8 cellular contexts compared by ENCODE assay signal in genomic region chr2:88187038-88187676, GRCh38. TPM values are rescaled to one million over a fixed set of nuclear protein-coding genes. Genes with fewer than 3 reads are reported as not detected.
DNase-seq lines count a peak whose midpoint lies in the region; ATAC-seq and TF ChIP-seq lines count a peak whose summit lies in the region.

No MANE protein-coding gene starts in this region.

- DNase-seq in activated CD4-positive, alpha-beta T cell treated with anti-CD3 and anti-CD28 coated beads for 36 hours, result peak; percentile 69
- no peak for DNase-seq in activated CD4-positive, alpha-beta T cell treated with anti-CD3 and anti-CD28 coated beads for 4 hours
- peak; percentile 14 for DNase-seq in NCI-H2029 (lab: John Stamatoyannopoulos, UW)
- peak; percentile 25 for DNase-seq in activated CD4-positive, alpha-beta T cell treated with anti-CD3 and anti-CD28 coated beads, Interleukin-2, amount 50 U/mL, for 1 hour
- DNase-seq in foreskin keratinocyte, result peak in 1 of 2 donors; percentile 63
- DNase-seq in ovary, result peak; percentile 20 to 54 (median 45)
- DNase-seq in germinal center (ENCODE audit: low spot score), result no peak

- POLR2A ChIA-PET in activated CD4-positive, alpha-beta T cell treated with anti-CD3 and anti-CD28 coated beads for 36 hours (lab: Charles Lee), result no interaction called here

- H3K4me1 ChIP-seq in foreskin keratinocyte (peaks cover 4% of the 10 kb centered on the region), ovary (ENCODE audit: insufficient read depth) (no peaks in the 10 kb centered on the region)

- H3K4me1 Mint-ChIP-seq in activated CD4-positive, alpha-beta T cell treated with anti-CD3 and anti-CD28 coated beads for 36 hours, result peaks cover 7% of the 10 kb centered on the region

- no peak overlapping the region for H3K4me3 Mint-ChIP-seq in activated CD4-positive, alpha-beta T cell treated with anti-CD3 and anti-CD28 coated beads for 36 hours

- no peaks in the 10 kb centered on the region for H3K27me3 ChIP-seq in foreskin keratinocyte
- H3K27me3 ChIP-seq in ovary, result no peaks in the 10 kb centered on the region

- H3K27ac ChIP-seq in foreskin keratinocyte, result no peak overlapping the region
- H3K27ac ChIP-seq in ovary, result no peak overlapping the region

- WGBS in ovary, 3 donors, result 40 to 41% (median 40%) methylated on average over 7 of the region's 7 CpGs

- no peak for TF ChIP-seq POLR2A in ovary (IDR thresholded peaks at IDR 0.05)

- no peaks in the 10 kb centered on the region for H3K9me3 ChIP-seq in ovary

- H3K9me3 Mint-ChIP-seq in activated CD4-positive, alpha-beta T cell treated with anti-CD3 and anti-CD28 coated beads for 36 hours (ENCODE audit: low read depth), result peaks cover 6% of the 10 kb centered on the region

- TF ChIP-seq CTCF in foreskin keratinocyte (conservative IDR thresholded peaks at IDR 0.05) (peak; percentile 84), ovary (IDR thresholded peaks at IDR 0.05) (peak in 1 of 3 donors; percentile 17)

- no peak overlapping the region for H3K27ac Mint-ChIP-seq in activated CD4-positive, alpha-beta T cell treated with anti-CD3 and anti-CD28 coated beads for 36 hours

- H3K4me3 ChIP-seq in ovary, result no peak overlapping the region

- CTCF ChIA-PET in activated CD4-positive, alpha-beta T cell treated with anti-CD3 and anti-CD28 coated beads for 36 hours (lab: Charles Lee), result interaction anchor here (1.0 kb wide), 1 partner anchor 16 kb away, joined by 4 read pairs; no protein-coding TSS in a partner anchor

- intact Hi-C loops in activated CD4-positive, alpha-beta T cell treated with anti-CD3 and anti-CD28 coated beads for 36 hours (cut with DNase I, micrococcal nuclease), result no loop called here
- intact Hi-C loops in ovary (cut with DNase I), result no loop called here

- no peaks in the 10 kb centered on the region for H3K36me3 ChIP-seq in ovary

- H3K27me3 Mint-ChIP-seq in activated CD4-positive, alpha-beta T cell treated with anti-CD3 and anti-CD28 coated beads for 36 hours, result peaks cover 13% of the 10 kb centered on the region

- peak; percentile 68 for ATAC-seq in activated CD4-positive, alpha-beta T cell treated with anti-CD3 and anti-CD28 coated beads for 36 hours
- peak; percentile 79 for ATAC-seq in foreskin keratinocyte
- no peak for ATAC-seq in GM21717 (IDR thresholded peaks at IDR 0.05; ENCODE audit: unreplicated experiment)

- peaks cover 3% of the 10 kb centered on the region for H3K36me3 Mint-ChIP-seq in activated CD4-positive, alpha-beta T cell treated with anti-CD3 and anti-CD28 coated beads for 36 hours (ENCODE audit: low read depth)

- TF ChIP-seq EP300 in ovary (IDR thresholded peaks at IDR 0.05), result no peak

RNA-seq across cellular contexts. Expression of gene THNSL2, which starts 17.0 kb away (rescaled TPM):
- total RNA-seq in activated CD4-positive, alpha-beta T cell treated with anti-CD3 and anti-CD28 coated beads for 36 hours, result under 1 TPM; 0.26 to 0.71 TPM
- total RNA-seq in foreskin keratinocyte (5.7 and 9.6 TPM in 2 replicates), ovary (10 to 100 TPM; 15.7 to 26.3 (median 23.2) TPM)
- polyA plus RNA-seq in foreskin keratinocyte (6.6 and 8.4 TPM in 2 replicates), ovary (10 to 100 TPM; 26.3 to 42.1 TPM)

RNA-seq across cellular contexts. Expression of gene FABP1, which starts 59.3 kb away (rescaled TPM):
- not detected for total RNA-seq in activated CD4-positive, alpha-beta T cell treated with anti-CD3 and anti-CD28 coated beads for 36 hours
- not detected in 2 replicates for total RNA-seq in foreskin keratinocyte
- polyA plus RNA-seq in foreskin keratinocyte, result not detected in 2 replicates
- total RNA-seq in ovary, result 1 to 10 TPM in 2 of 7 donors, under 1 TPM in 1, not detected in 4; 0.50 to 1.9 (median 1.3) TPM
- under 1 TPM in 1 of 2 donors, not detected in 1; 0.46 TPM for polyA plus RNA-seq in ovary

Comparison
In these comparisons a context has a peak if more than half of its experiments do, and no peak if none do; other contexts are left out.
1. DNase-seq: peak in activated CD4-positive, alpha-beta T cell treated with anti-CD3 and anti-CD28 coated beads for 36 hours (single experiment), NCI-H2029 (single experiment), activated CD4-positive, alpha-beta T cell treated with anti-CD3 and anti-CD28 coated beads, Interleukin-2, amount 50 U/mL, for 1 hour (single experiment) and ovary (5 of 5); none in activated CD4-positive, alpha-beta T cell treated with anti-CD3 and anti-CD28 coated beads for 4 hours (0 of 2) and germinal center (single experiment).